ENCODE assay signal across 23 cellular contexts in the genomic region with DNA sequence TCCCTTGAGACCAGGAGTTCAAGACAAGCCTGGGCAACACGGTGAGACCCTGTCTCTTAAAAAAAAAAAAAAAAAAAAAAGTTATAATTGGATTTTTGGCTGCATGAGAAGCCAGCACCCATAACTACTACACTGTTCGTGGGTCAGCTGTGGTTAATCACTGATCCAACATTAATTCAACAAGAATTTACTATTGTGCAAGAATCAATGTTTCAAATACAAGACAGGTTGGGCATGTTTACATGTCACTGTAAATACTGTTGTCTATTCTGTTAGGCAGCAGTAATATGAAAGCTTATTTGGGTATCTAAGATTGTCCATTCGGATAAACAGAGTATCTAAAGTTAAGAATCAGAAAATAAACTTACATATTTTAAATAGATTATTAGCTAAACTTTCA.
A peak's percentile ranks its signal among the peaks of the same experiment; 100 is the strongest.
DNase-seq lines count a peak whose midpoint lies in the region; ATAC-seq, FAIRE-seq and TF ChIP-seq lines count a peak whose summit lies in the region.
"Had no signal": no experiment of that assay in that cellular context is flagged by ENCODE, and none has a peak within 500 bp of the region (broad histone marks: within the 10 kb centered on the region; RNA-seq: fewer than 3 reads in every experiment).

No MANE protein-coding gene starts in this region.

- FAIRE-seq in astrocyte (lab: Jason Lieb, UNC), result no peak
- FAIRE-seq: GM18507, H54 had no signal

- H3K27me3 ChIP-seq in astrocyte (ENCODE audit: insufficient read depth, low read length), result no peaks in the 10 kb centered on the region
- H3K27me3 ChIP-seq in right lobe of liver, result no peaks in the 10 kb centered on the region
- H3K27me3 ChIP-seq in upper lobe of left lung, result no peaks in the 10 kb centered on the region
- H3K27me3 ChIP-seq: MG63, SJSA1 had no signal

- no peak for TF ChIP-seq EP300 in upper lobe of left lung (IDR thresholded peaks at IDR 0.05)

- WGBS in right lobe of liver (ENCODE audit: insufficient coverage, low coverage, low lambda C conversion rate, missing lambda C conversion rate), result 43% methylated on average over 3 of the region's 3 CpGs
- 86 to 88% methylated on average over 3 of the region's 3 CpGs for WGBS in upper lobe of left lung, 2 donors

- TF ChIP-seq CTCF in AG10803 (conservative IDR thresholded peaks at IDR 0.05; ENCODE audit: low read length) (no peak), astrocyte (IDR thresholded peaks at IDR 0.05; ENCODE audit: insufficient read depth, low read depth, low read length) (no peak), fibroblast of mammary gland (conservative IDR thresholded peaks at IDR 0.05; ENCODE audit: control insufficient read depth, insufficient read depth, low read depth, low read length) (no peak), right lobe of liver (IDR thresholded peaks at IDR 0.05) (no peak), endothelial cell (IDR thresholded peaks at IDR 0.05; ENCODE audit: unreplicated experiment) (no peak), upper lobe of left lung (IDR thresholded peaks at IDR 0.05) (no peak)

- H3K36me3 ChIP-seq in astrocyte (ENCODE audit: insufficient read depth, low read length) (no peaks in the 10 kb centered on the region), right lobe of liver (peaks cover 0 to 10% (median 0%) of the 10 kb centered on the region in 4 donors), upper lobe of left lung (peaks cover 6 to 68% (median 18%) of the 10 kb centered on the region in 4 donors)

- peaks cover 7% of the 10 kb centered on the region for H3K36me3 Mint-ChIP-seq in astrocyte (ENCODE audit: low read depth, unreplicated experiment)
- H3K36me3 Mint-ChIP-seq in endothelial cell (ENCODE audit: low read depth, unreplicated experiment), result peaks cover 4% of the 10 kb centered on the region

- DNase-seq in AG10803 (ENCODE audit: low read depth) (peak; percentile 19), astrocyte (ENCODE audit: low read depth) (peak; percentile 4), fibroblast of mammary gland (ENCODE audit: low read depth) (peak; percentile 16), right lobe of liver (no peak), endothelial cell (ENCODE audit: low spot score) (no peak), upper lobe of left lung (no peak), substantia nigra (lab: John Stamatoyannopoulos, UW) (no peak)
- DNase-seq: 8988T, ACHN, Calu3, DMS153, KBM-7, MG63, NCI-H1105 treated with DMSO at 0.1 percent for 48 hours, NCI-H146, NCI-H1930, NCI-H526 treated with DMSO at 0.1 percent for 48 hours, Right ventricle myocardium superior, RPMI8226 had no signal

- H3K9me3 Mint-ChIP-seq in astrocyte (ENCODE audit: unreplicated experiment) (no peaks in the 10 kb centered on the region), endothelial cell (ENCODE audit: unreplicated experiment) (no peaks in the 10 kb centered on the region)

- H3K79me2 ChIP-seq in astrocyte (ENCODE audit: insufficient read depth, low read length), result no peaks in the 10 kb centered on the region

- ATAC-seq in right lobe of liver, result peak; percentile 83 to 96 (median 92)
- ATAC-seq in SK-N-SH treated with all-trans-retinoic acid at 6 μM for 48 hours, result no peak
- no peak for ATAC-seq in upper lobe of left lung (ENCODE audit: low FRiP score in 2 of 2)

- no peak overlapping the region for H3K4me2 ChIP-seq in astrocyte (ENCODE audit: low read length)

- intact Hi-C loops in right lobe of liver (cut with DNase I), result no loop called here

- peaks cover 4% of the 10 kb centered on the region for H4K20me1 ChIP-seq in astrocyte (ENCODE audit: insufficient read depth, low read length)

- H2AFZ ChIP-seq in astrocyte (ENCODE audit: low read depth, low read length), result no peak overlapping the region

- H3K4me3 ChIP-seq in AG10803 (ENCODE audit: low read length) (no peak overlapping the region), astrocyte (ENCODE audit: insufficient read depth, low read depth, low read length) (no peak overlapping the region), fibroblast of mammary gland (ENCODE audit: control insufficient read depth, low read depth, low read length) (no peak overlapping the region), right lobe of liver (no peak overlapping the region), upper lobe of left lung (no peak overlapping the region)
- H3K4me3 ChIP-seq: MG63, SJSA1 had no signal

- H3K4me3 Mint-ChIP-seq in astrocyte (ENCODE audit: unreplicated experiment) (no peak overlapping the region), endothelial cell (ENCODE audit: unreplicated experiment) (no peak overlapping the region)

- TF ChIP-seq POLR2A in right lobe of liver (IDR thresholded peaks at IDR 0.05) (no peak), upper lobe of left lung (IDR thresholded peaks at IDR 0.05) (no peak)

- H3K9me3 ChIP-seq in astrocyte (ENCODE audit: insufficient read depth, low read depth, low read length) (no peaks in the 10 kb centered on the region), right lobe of liver (no peaks in the 10 kb centered on the region), upper lobe of left lung (no peaks in the 10 kb centered on the region)
- H3K9me3 ChIP-seq: MG63, SJSA1 had no signal

- H3K4me1 Mint-ChIP-seq in astrocyte (ENCODE audit: low read depth, unreplicated experiment) (no peaks in the 10 kb centered on the region), endothelial cell (ENCODE audit: unreplicated experiment) (no peaks in the 10 kb centered on the region)

- H3K4me1 ChIP-seq in astrocyte (ENCODE audit: insufficient read depth, low read length) (no peaks in the 10 kb centered on the region), right lobe of liver (peaks cover 0 to 10% (median 5%) of the 10 kb centered on the region in 4 donors), upper lobe of left lung (no peaks in the 10 kb centered on the region)

- H3K27ac Mint-ChIP-seq in astrocyte (ENCODE audit: unreplicated experiment) (no peak overlapping the region), endothelial cell (ENCODE audit: unreplicated experiment) (no peak overlapping the region)

- no peak overlapping the region for H3K9ac ChIP-seq in astrocyte (ENCODE audit: low read length)

- H3K27ac ChIP-seq in astrocyte (ENCODE audit: low read depth, low read length) (no peak overlapping the region), right lobe of liver (peak overlapping the region in 1 of 3 donors; percentile 15), upper lobe of left lung (no peak overlapping the region), substantia nigra (ENCODE audit: low read depth, low read length, poor library complexity, severe bottlenecking) (no peak overlapping the region)
- H3K27ac ChIP-seq: SJSA1 had no signal

- no peaks in the 10 kb centered on the region for H3K27me3 Mint-ChIP-seq in astrocyte (ENCODE audit: low read depth, unreplicated experiment)
- no peaks in the 10 kb centered on the region for H3K27me3 Mint-ChIP-seq in endothelial cell (ENCODE audit: unreplicated experiment)

TF ChIP-seq in SK-N-SH treated with all-trans-retinoic acid at 6 μM for 48 hours, 23 proteins besides CTCF, POLR2A, EP300 and RAD21 (continues in another document):
- TF ChIP-seq ZNF565 (CRISPR knock-in tag; conservative IDR thresholded peaks at IDR 0.05; ENCODE audit: low read depth) (no peak), CSDC2 (CRISPR knock-in tag; IDR thresholded peaks at IDR 0.05) (no peak), RARB (CRISPR knock-in tag; IDR thresholded peaks at IDR 0.05) (no peak), GLIS3 (CRISPR knock-in tag; IDR thresholded peaks at IDR 0.05) (no peak), ZFP30 (CRISPR knock-in tag; IDR thresholded peaks at IDR 0.05) (no peak), TCF4 (CRISPR knock-in tag; IDR thresholded peaks at IDR 0.05; ENCODE audit: borderline replicate concordance) (no peak), PPARA (CRISPR knock-in tag; IDR thresholded peaks at IDR 0.05; ENCODE audit: borderline replicate concordance) (no peak), OSR1 (CRISPR knock-in tag; IDR thresholded peaks at IDR 0.05) (no peak)
- TF ChIP-seq, protein P1, sequence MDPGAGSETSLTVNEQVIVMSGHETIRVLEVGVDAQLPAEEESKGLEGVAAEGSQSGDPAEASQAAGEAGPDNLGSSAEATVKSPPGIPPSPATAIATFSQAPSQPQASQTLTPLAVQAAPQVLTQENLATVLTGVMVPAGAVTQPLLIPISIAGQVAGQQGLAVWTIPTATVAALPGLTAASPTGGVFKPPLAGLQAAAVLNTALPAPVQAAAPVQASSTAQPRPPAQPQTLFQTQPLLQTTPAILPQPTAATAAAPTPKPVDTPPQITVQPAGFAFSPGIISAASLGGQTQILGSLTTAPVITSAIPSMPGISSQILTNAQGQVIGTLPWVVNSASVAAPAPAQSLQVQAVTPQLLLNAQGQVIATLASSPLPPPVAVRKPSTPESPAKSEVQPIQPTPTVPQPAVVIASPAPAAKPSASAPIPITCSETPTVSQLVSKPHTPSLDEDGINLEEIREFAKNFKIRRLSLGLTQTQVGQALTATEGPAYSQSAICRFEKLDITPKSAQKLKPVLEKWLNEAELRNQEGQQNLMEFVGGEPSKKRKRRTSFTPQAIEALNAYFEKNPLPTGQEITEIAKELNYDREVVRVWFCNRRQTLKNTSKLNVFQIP (CRISPR knock-in tag; IDR thresholded peaks at IDR 0.05; ENCODE audit: borderline replicate concordance, low read depth), result no peak
- TF ChIP-seq, protein P2, sequence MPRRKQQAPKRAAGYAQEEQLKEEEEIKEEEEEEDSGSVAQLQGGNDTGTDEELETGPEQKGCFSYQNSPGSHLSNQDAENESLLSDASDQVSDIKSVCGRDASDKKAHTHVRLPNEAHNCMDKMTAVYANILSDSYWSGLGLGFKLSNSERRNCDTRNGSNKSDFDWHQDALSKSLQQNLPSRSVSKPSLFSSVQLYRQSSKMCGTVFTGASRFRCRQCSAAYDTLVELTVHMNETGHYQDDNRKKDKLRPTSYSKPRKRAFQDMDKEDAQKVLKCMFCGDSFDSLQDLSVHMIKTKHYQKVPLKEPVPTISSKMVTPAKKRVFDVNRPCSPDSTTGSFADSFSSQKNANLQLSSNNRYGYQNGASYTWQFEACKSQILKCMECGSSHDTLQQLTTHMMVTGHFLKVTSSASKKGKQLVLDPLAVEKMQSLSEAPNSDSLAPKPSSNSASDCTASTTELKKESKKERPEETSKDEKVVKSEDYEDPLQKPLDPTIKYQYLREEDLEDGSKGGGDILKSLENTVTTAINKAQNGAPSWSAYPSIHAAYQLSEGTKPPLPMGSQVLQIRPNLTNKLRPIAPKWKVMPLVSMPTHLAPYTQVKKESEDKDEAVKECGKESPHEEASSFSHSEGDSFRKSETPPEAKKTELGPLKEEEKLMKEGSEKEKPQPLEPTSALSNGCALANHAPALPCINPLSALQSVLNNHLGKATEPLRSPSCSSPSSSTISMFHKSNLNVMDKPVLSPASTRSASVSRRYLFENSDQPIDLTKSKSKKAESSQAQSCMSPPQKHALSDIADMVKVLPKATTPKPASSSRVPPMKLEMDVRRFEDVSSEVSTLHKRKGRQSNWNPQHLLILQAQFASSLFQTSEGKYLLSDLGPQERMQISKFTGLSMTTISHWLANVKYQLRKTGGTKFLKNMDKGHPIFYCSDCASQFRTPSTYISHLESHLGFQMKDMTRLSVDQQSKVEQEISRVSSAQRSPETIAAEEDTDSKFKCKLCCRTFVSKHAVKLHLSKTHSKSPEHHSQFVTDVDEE (CRISPR knock-in tag; IDR thresholded peaks at IDR 0.05), result no peak

Comparison
In these comparisons a context has a peak if more than half of its experiments do, and no peak if none do; other contexts are left out.
1. DNase-seq: peak in AG10803 (single experiment), astrocyte (single experiment) and fibroblast of mammary gland (single experiment); none in right lobe of liver (0 of 3), endothelial cell (single experiment), upper lobe of left lung (0 of 2) and substantia nigra (0 of 49).
2. ATAC-seq: peak in right lobe of liver (4 of 4); none in SK-N-SH treated with all-trans-retinoic acid at 6 μM for 48 hours (single experiment) and upper lobe of left lung (0 of 2).